In genomic region chrX:153646620-153647373, GRCh38 we compare ENCODE assay signal across 1 cellular context.
A peak's percentile ranks its signal among the peaks of the same experiment; 100 is the strongest.
TF ChIP-seq lines count a peak whose summit lies in the region.

Gene DUSP9, plus strand, starts transcription at chrX:153647203. Its CDS starts 751 bp downstream, at chrX:153647954.

TF ChIP-seq in HepG2, 621 proteins besides CTCF, POLR2A, EP300 and RAD21 (continued from another document and continues in another):
- TF ChIP-seq UBTF (CRISPR knock-in tag; IDR thresholded peaks at IDR 0.05) (peak; percentile 72), GATAD1 (CRISPR knock-in tag; IDR thresholded peaks at IDR 0.05) (peak; percentile 49; the same call in 1 of the 2 replicates), ZNF20 (CRISPR knock-in tag; IDR thresholded peaks at IDR 0.05) (no peak), SP2 (CRISPR knock-in tag; IDR thresholded peaks at IDR 0.05) (peak; percentile 29; the same call in 1 of the 2 replicates), KDM1A (CRISPR knock-in tag; IDR thresholded peaks at IDR 0.05) (peak; percentile 89), FOXA3 (CRISPR knock-in tag; IDR thresholded peaks at IDR 0.05) (peak; percentile 68), HDAC2 (CRISPR knock-in tag; IDR thresholded peaks at IDR 0.05) (peak; percentile 61), ETV5 (CRISPR knock-in tag; IDR thresholded peaks at IDR 0.05; ENCODE audit: borderline replicate concordance) (peak; percentile 19; the same call in 1 of the 2 replicates), TCF12 (IDR thresholded peaks at IDR 0.05) (no peak), TCF12 (CRISPR knock-in tag; IDR thresholded peaks at IDR 0.05) (peak; percentile 68; the same call in 1 of the 2 replicates), KDM2A (CRISPR knock-in tag; IDR thresholded peaks at IDR 0.05; ENCODE audit: borderline replicate concordance, low read depth) (peak; percentile 77), BORCS8-MEF2B (CRISPR knock-in tag; IDR thresholded peaks at IDR 0.05) (0 out of 2 replicates have a peak, but pooled peaks have one; percentile 24), BRCA1 (CRISPR knock-in tag; IDR thresholded peaks at IDR 0.05) (peak; percentile 67), YY1 (IDR thresholded peaks at IDR 0.05; ENCODE audit: insufficient read depth, insufficient replicate concordance, low read depth, low read length) (peak; percentile 30), ZNF782 (CRISPR knock-in tag; IDR thresholded peaks at IDR 0.05; ENCODE audit: borderline replicate concordance) (no peak), MAZ (IDR thresholded peaks at IDR 0.05; ENCODE audit: borderline replicate concordance, low read depth, low read length) (0 out of 2 replicates have a peak, but pooled peaks have one; percentile 24), MAZ (CRISPR knock-in tag; IDR thresholded peaks at IDR 0.05; ENCODE audit: low read depth) (no peak; the same call in 1 of the 2 replicates), BCL6 (CRISPR knock-in tag; IDR thresholded peaks at IDR 0.05) (peak; percentile 90), RERE (CRISPR knock-in tag; IDR thresholded peaks at IDR 0.05; ENCODE audit: low read depth) (peak; percentile 18; the same call in 1 of the 2 replicates), ZNF691 (CRISPR knock-in tag; IDR thresholded peaks at IDR 0.05; ENCODE audit: borderline replicate concordance, low read depth) (0 out of 2 replicates have a peak, but pooled peaks have one; percentile 31), ZBTB38 (CRISPR knock-in tag; IDR thresholded peaks at IDR 0.05) (peak; percentile 64; the same call in 1 of the 2 replicates), HOXD1 (CRISPR knock-in tag; IDR thresholded peaks at IDR 0.05) (peak; percentile 66; the same call in 1 of the 2 replicates), ZNF749 (CRISPR knock-in tag; IDR thresholded peaks at IDR 0.05; ENCODE audit: borderline replicate concordance) (peak; percentile 79), TP53 (CRISPR knock-in tag; conservative IDR thresholded peaks at IDR 0.05) (0 out of 2 replicates have a peak, but pooled peaks have one; percentile 43), CCDC6 (CRISPR knock-in tag; IDR thresholded peaks at IDR 0.05) (peak; percentile 34; the same call in 1 of the 2 replicates), ZNF629 (CRISPR knock-in tag; conservative IDR thresholded peaks at IDR 0.05) (peak; percentile 98), BHLHE40 (IDR thresholded peaks at IDR 0.05; ENCODE audit: low read length) (0 out of 2 replicates have a peak, but pooled peaks have one; percentile 21), TBL1XR1 (IDR thresholded peaks at IDR 0.05; ENCODE audit: borderline replicate concordance, low read length, partially characterized antibody) (peak; percentile 72), RBFOX2 (IDR thresholded peaks at IDR 0.05; ENCODE audit: low read depth, low read length) (peak; percentile 85), ZNF670 (CRISPR knock-in tag; IDR thresholded peaks at IDR 0.05; ENCODE audit: borderline replicate concordance) (0 out of 2 replicates have a peak, but pooled peaks have one; percentile 8), NCOA2 (CRISPR knock-in tag; IDR thresholded peaks at IDR 0.05) (peak; percentile 86), FOXP1 (IDR thresholded peaks at IDR 0.05) (no peak), FOXP1 (CRISPR knock-in tag; IDR thresholded peaks at IDR 0.05) (peak; percentile 27; the same call in 1 of the 2 replicates), XBP1 (CRISPR knock-in tag; IDR thresholded peaks at IDR 0.05) (no peak), ZNF609 (CRISPR knock-in tag; IDR thresholded peaks at IDR 0.05; ENCODE audit: borderline replicate concordance) (peak; percentile 85; the same call in 1 of the 2 replicates), MED1 (CRISPR knock-in tag; IDR thresholded peaks at IDR 0.05) (peak; percentile 92), MEIS2 (CRISPR knock-in tag; IDR thresholded peaks at IDR 0.05) (peak; percentile 32; the same call in 1 of the 2 replicates), PLSCR1 (CRISPR knock-in tag; IDR thresholded peaks at IDR 0.05; ENCODE audit: borderline replicate concordance) (no peak), SOX6 (IDR thresholded peaks at IDR 0.05) (no peak), SOX6 (CRISPR knock-in tag; IDR thresholded peaks at IDR 0.05) (peak; percentile 64), ZMYM3 (CRISPR knock-in tag; IDR thresholded peaks at IDR 0.05) (peak; percentile 53; the same call in 1 of the 2 replicates), CBX5 (CRISPR knock-in tag; IDR thresholded peaks at IDR 0.05; ENCODE audit: borderline replicate concordance) (0 out of 2 replicates have a peak, but pooled peaks have one; percentile 39), SNAI1 (CRISPR knock-in tag; IDR thresholded peaks at IDR 0.05; ENCODE audit: borderline replicate concordance) (no peak), MEIS1 (CRISPR knock-in tag; IDR thresholded peaks at IDR 0.05; ENCODE audit: borderline replicate concordance) (no peak), PAF1 (CRISPR knock-in tag; IDR thresholded peaks at IDR 0.05) (0 out of 2 replicates have a peak, but pooled peaks have one; percentile 20), ZNF556 (CRISPR knock-in tag; IDR thresholded peaks at IDR 0.05; ENCODE audit: borderline replicate concordance) (peak; percentile 52; the same call in 1 of the 2 replicates), YEATS4 (CRISPR knock-in tag; IDR thresholded peaks at IDR 0.05; ENCODE audit: borderline replicate concordance) (peak; percentile 51; the same call in 1 of the 2 replicates), HOXA3 (CRISPR knock-in tag; IDR thresholded peaks at IDR 0.05) (peak; percentile 87), ZNF446 (CRISPR knock-in tag; IDR thresholded peaks at IDR 0.05) (no peak), SP5 (CRISPR knock-in tag; IDR thresholded peaks at IDR 0.05; ENCODE audit: borderline replicate concordance, low read depth) (peak; percentile 86), HMG20B (CRISPR knock-in tag; conservative IDR thresholded peaks at IDR 0.05) (peak; percentile 64; the same call in 1 of the 2 replicates), POLR2G (IDR thresholded peaks at IDR 0.05; ENCODE audit: low read depth, low read length) (peak; percentile 58), TGIF2 (CRISPR knock-in tag; IDR thresholded peaks at IDR 0.05) (peak; percentile 60; the same call in 1 of the 2 replicates), ASH2L (IDR thresholded peaks at IDR 0.05; ENCODE audit: insufficient read length, low read depth, low read length) (no peak), ELF4 (CRISPR knock-in tag; IDR thresholded peaks at IDR 0.05; ENCODE audit: borderline replicate concordance) (no peak), TARDBP (CRISPR knock-in tag; IDR thresholded peaks at IDR 0.05) (peak; percentile 40), ZNF460 (CRISPR knock-in tag; IDR thresholded peaks at IDR 0.05; ENCODE audit: borderline replicate concordance) (no peak), FLYWCH1 (CRISPR knock-in tag; IDR thresholded peaks at IDR 0.05) (no peak), NFYB (CRISPR knock-in tag; IDR thresholded peaks at IDR 0.05) (peak; percentile 43; the same call in 1 of the 2 replicates), SUZ12 (IDR thresholded peaks at IDR 0.05; ENCODE audit: low read depth, low read length) (no peak), ZNF292 (CRISPR knock-in tag; IDR thresholded peaks at IDR 0.05; ENCODE audit: borderline replicate concordance, low read depth) (no peak), SKI (IDR thresholded peaks at IDR 0.05; ENCODE audit: partially characterized antibody) (peak; percentile 97), ZNF326 (CRISPR knock-in tag; IDR thresholded peaks at IDR 0.05; ENCODE audit: borderline replicate concordance) (0 out of 2 replicates have a peak, but pooled peaks have one; percentile 27), PHF21A (CRISPR knock-in tag; IDR thresholded peaks at IDR 0.05) (peak; percentile 64; the same call in 1 of the 2 replicates)
